Comparison of ENCODE assay signal across 8 cellular contexts in the genomic region with DNA sequence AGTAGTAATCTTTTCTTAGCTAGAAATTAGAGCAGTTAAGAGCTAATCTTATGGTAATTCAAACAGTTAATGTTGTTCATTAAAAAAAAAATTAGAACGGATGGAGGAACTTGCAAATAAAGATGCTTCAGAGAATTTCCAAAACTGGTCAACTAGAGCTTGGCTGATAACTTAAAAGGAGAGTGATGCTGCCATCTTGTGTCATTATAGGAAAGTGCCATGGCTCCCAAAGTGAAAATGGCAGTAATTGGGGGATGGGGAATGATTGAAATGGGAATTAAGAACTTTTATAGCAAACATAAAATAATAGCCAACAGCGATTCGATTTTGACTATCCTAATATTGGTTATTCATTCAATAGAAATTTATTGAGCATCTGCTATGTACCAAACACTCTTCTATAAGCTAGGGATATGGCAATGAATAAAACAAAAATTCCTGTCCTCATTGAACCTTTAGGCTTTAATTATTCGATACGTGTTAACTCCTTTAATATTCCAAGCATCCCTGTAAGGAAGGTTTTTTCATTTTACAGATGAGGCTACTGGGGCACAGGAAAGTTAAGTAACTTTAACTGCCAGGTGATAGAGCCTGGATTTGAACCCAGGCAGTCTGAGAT. TPM values are rescaled to one million over a fixed set of nuclear protein-coding genes. Genes with fewer than 3 reads are reported as not detected.
DNase-seq lines count a peak whose midpoint lies in the region; ATAC-seq and TF ChIP-seq lines count a peak whose summit lies in the region.

No MANE protein-coding gene starts in this region.

- H3K9me3 ChIP-seq in tibial artery = no peaks in the 10 kb centered on the region

- no peak overlapping the region for H3K4me3 Mint-ChIP-seq in activated CD4-positive, alpha-beta T cell treated with anti-CD3 and anti-CD28 coated beads, Interleukin-2, amount 10 ng/mL, durations not matched to agents 7 days and 5 days

- POLR2A ChIA-PET in activated CD4-positive, alpha-beta T cell treated with anti-CD3 and anti-CD28 coated beads, Interleukin-2, amount 10 ng/mL, durations not matched to agents 7 days and 5 days (lab: Charles Lee) = no interaction called here

- H3K27ac Mint-ChIP-seq in activated CD4-positive, alpha-beta T cell treated with anti-CD3 and anti-CD28 coated beads, Interleukin-2, amount 10 ng/mL, durations not matched to agents 7 days and 5 days = no peak overlapping the region

- no peaks in the 10 kb centered on the region for H3K4me1 Mint-ChIP-seq in activated CD4-positive, alpha-beta T cell treated with anti-CD3 and anti-CD28 coated beads, Interleukin-2, amount 10 ng/mL, durations not matched to agents 7 days and 5 days

- no peaks in the 10 kb centered on the region for H3K36me3 Mint-ChIP-seq in activated CD4-positive, alpha-beta T cell treated with anti-CD3 and anti-CD28 coated beads, Interleukin-2, amount 10 ng/mL, durations not matched to agents 7 days and 5 days (ENCODE audit: low read depth)

- H3K9me3 Mint-ChIP-seq in activated CD4-positive, alpha-beta T cell treated with anti-CD3 and anti-CD28 coated beads, Interleukin-2, amount 10 ng/mL, durations not matched to agents 7 days and 5 days = no peaks in the 10 kb centered on the region

- intact Hi-C loops in tibial artery (cut with DNase I; ENCODE audit: low total_unique reads) = loop anchor here (5.0 kb wide), 2 partner anchors 1298 to 1438 kb away; no protein-coding TSS in a partner anchor

- TF ChIP-seq CTCF in AG10803 (conservative IDR thresholded peaks at IDR 0.05; ENCODE audit: low read length) (peak; percentile 89), astrocyte of the cerebellum (IDR thresholded peaks at IDR 0.05; ENCODE audit: low read depth, low read length, missing control alignments) (peak; percentile 79), tibial artery (IDR thresholded peaks at IDR 0.05) (peak; percentile 89)

- H3K27me3 Mint-ChIP-seq in activated CD4-positive, alpha-beta T cell treated with anti-CD3 and anti-CD28 coated beads, Interleukin-2, amount 10 ng/mL, durations not matched to agents 7 days and 5 days = peaks cover 14% of the 10 kb centered on the region

- H3K36me3 ChIP-seq in tibial artery = no peaks in the 10 kb centered on the region

- peak; percentile 55 for ATAC-seq in GM19351 (IDR thresholded peaks at IDR 0.05; ENCODE audit: unreplicated experiment)

- CTCF ChIA-PET in activated CD4-positive, alpha-beta T cell treated with anti-CD3 and anti-CD28 coated beads, Interleukin-2, amount 10 ng/mL, durations not matched to agents 7 days and 5 days (lab: Charles Lee) = interaction anchor here (0.7 to 1.9 kb wide), 3 partner anchors 8 to 1302 kb away, joined by 4 to 6 read pairs (median 6); no protein-coding TSS in a partner anchor

- H3K4me3 ChIP-seq in AG10803 (ENCODE audit: low read length) = no peak overlapping the region
- no peak overlapping the region for H3K4me3 ChIP-seq in astrocyte of the cerebellum (ENCODE audit: low read depth, low read length)
- no peak overlapping the region for H3K4me3 ChIP-seq in tibial artery

- DNase-seq in AG10803 (ENCODE audit: low read depth) (peak; percentile 75), NCI-H2227 treated with DMSO at 0.1 percent for 48 hours (lab: John Stamatoyannopoulos, UW) (peak; percentile 49), astrocyte of the cerebellum (ENCODE audit: low read depth) (peak; percentile 66), iPS-NIHi7 (ENCODE audit: extremely low spot score) (peak; percentile 52), tibial artery (no peak), 8988T (no peak)
- no peak for DNase-seq in activated CD4-positive, alpha-beta T cell treated with anti-CD3 and anti-CD28 coated beads, Interleukin-2, amount 10 ng/mL, durations not matched to agents 7 days and 5 days

- in situ Hi-C loops in astrocyte of the cerebellum (cut with HindIII; ENCODE audit: low sequenced_read_pairs) = loop anchor here (5.0 to 25.0 kb wide), 2 partner anchors 1303 to 1448 kb away; no protein-coding TSS in a partner anchor

- no peaks in the 10 kb centered on the region for H3K27me3 ChIP-seq in tibial artery

- peak overlapping the region in 1 of 2 donors; percentile 10 for H3K27ac ChIP-seq in tibial artery

- peaks cover 0 to 9% (median 4%) of the 10 kb centered on the region in 4 donors for H3K4me1 ChIP-seq in tibial artery

RNA-seq across cellular contexts. Expression of a gene that starts 5.7 kb away (rescaled TPM):
- not detected for total RNA-seq in activated CD4-positive, alpha-beta T cell treated with anti-CD3 and anti-CD28 coated beads, Interleukin-2, amount 10 ng/mL, durations not matched to agents 7 days and 5 days

Comparison
In these comparisons a context has a peak if more than half of its experiments do, and no peak if none do; other contexts are left out.
1. DNase-seq: peak in AG10803 (single experiment), NCI-H2227 treated with DMSO at 0.1 percent for 48 hours (single experiment), astrocyte of the cerebellum (single experiment) and iPS-NIHi7 (single experiment); none in tibial artery (0 of 2), activated CD4-positive, alpha-beta T cell treated with anti-CD3 and anti-CD28 coated beads, Interleukin-2, amount 10 ng/mL, durations not matched to agents 7 days and 5 days (single experiment) and 8988T (single experiment).
2. Peak in every context shown above with its lines, with median percentiles within 50 percentile points of each other: CTCF ChIP-seq.